In the genomic region with DNA sequence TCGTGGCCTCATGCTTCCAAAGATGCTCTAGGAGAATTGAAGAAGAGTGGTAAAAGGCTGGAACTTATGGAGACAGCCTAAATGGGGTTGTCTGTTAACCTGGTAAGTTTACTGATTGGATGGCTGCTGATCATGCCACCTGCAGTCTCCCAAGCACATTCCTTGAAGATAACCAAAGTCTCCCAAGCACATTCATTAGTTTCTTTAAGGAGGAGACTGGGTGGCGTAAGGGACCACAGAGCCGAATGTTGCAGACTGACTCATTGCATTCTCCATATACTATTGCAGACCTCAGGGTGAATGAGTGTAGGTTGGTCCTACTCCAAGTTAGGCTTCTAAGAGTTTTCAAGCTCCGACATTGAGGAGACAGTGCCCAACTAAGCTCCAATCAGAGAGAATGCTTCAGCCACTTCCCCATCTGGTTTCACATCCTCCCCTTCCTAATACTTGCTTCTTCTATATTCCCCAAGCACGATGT, we compare ENCODE assay signal across 23 cellular contexts. TPM values are rescaled to one million over a fixed set of nuclear protein-coding genes. Genes with fewer than 3 reads are reported as not detected.
DNase-seq lines count a peak whose midpoint lies in the region; ATAC-seq, FAIRE-seq and TF ChIP-seq lines count a peak whose summit lies in the region.
"Had no signal": no experiment of that assay in that cellular context is flagged by ENCODE, and none has a peak within 500 bp of the region (broad histone marks: within the 10 kb centered on the region; RNA-seq: fewer than 3 reads in every experiment).

Gene IGFL3, minus strand, starts transcription at position 51 of the 478 bp plus-strand sequence. Its CDS starts 39 bp downstream, at position 12.

- H3K9ac ChIP-seq in kidney (ENCODE audit: low read length in 2 of 2): no peak within 1 kb of the TSS

- FAIRE-seq in bronchial epithelial cell (lab: Jason Lieb, UNC): peak; percentile 88
- FAIRE-seq in kidney (lab: Jason Lieb, UNC): no peak

- H3K4me3 ChIP-seq in bronchial epithelial cell (ENCODE audit: low read depth, low read length) (no peak within 1 kb of the TSS), gastroesophageal sphincter (no peak within 1 kb of the TSS), kidney (ENCODE audit: low read length in 2 of 2) (no peak within 1 kb of the TSS), mucosa of descending colon (no peak within 1 kb of the TSS)
- H3K4me3 ChIP-seq: esophagus squamous epithelium, left lung, thyroid gland had no signal

- no peak for ATAC-seq in gastroesophageal sphincter
- ATAC-seq in mucosa of descending colon: no peak
- ATAC-seq: activated T-cell treated with anti-CD3 and anti-CD28 coated beads, Interleukin-2, amount 50 U/mL, for 72 hours; left lung; natural killer cell treated with Interleukin-12 subunit alpha and Interleukin-12 subunit beta and Interleukin-15 and Interleukin-18, amount 100 ng/mL, for 72 hours had no signal

- H3K4me1 ChIP-seq in gastroesophageal sphincter: no peaks in the 10 kb centered on the region
- no peaks in the 10 kb centered on the region for H3K4me1 ChIP-seq in kidney (ENCODE audit: control insufficient read depth in 1 of 2, insufficient read depth in 1 of 2, low read depth in 1 of 2, low read length in 2 of 2)
- no peaks in the 10 kb centered on the region for H3K4me1 ChIP-seq in mucosa of descending colon (ENCODE audit: low read depth)
- H3K4me1 ChIP-seq: esophagus squamous epithelium, left lung, thyroid gland had no signal

- 84 to 89% methylated on average over 3 to 4 of the region's 5 CpGs for WGBS in gastroesophageal sphincter (ENCODE audit: low coverage in 1 of 2), 2 donors

- no peak for TF ChIP-seq POLR2A in gastroesophageal sphincter (IDR thresholded peaks at IDR 0.05)

- H3K36me3 ChIP-seq in bronchial epithelial cell (ENCODE audit: control insufficient read depth, insufficient read depth, low read length) (no peaks in the 10 kb centered on the region), gastroesophageal sphincter (no peaks in the 10 kb centered on the region), kidney (ENCODE audit: control insufficient read depth in 1 of 2, insufficient read depth in 2 of 2, low read length in 2 of 2) (no peaks in the 10 kb centered on the region), mucosa of descending colon (ENCODE audit: low read depth) (no peaks in the 10 kb centered on the region)
- H3K36me3 ChIP-seq: esophagus squamous epithelium, left lung, thyroid gland had no signal

- TF ChIP-seq EP300 in gastroesophageal sphincter (IDR thresholded peaks at IDR 0.05): no peak

- H3K9me3 ChIP-seq in gastroesophageal sphincter (peaks cover 0 to 5% (median 0%) of the 10 kb centered on the region in 3 donors), kidney (ENCODE audit: control insufficient read depth in 1 of 2, low read length in 2 of 2) (no peaks in the 10 kb centered on the region), mucosa of descending colon (no peaks in the 10 kb centered on the region)
- H3K9me3 ChIP-seq: esophagus squamous epithelium, left lung, thyroid gland had no signal

- intact Hi-C loops in kidney (cut with DNase I) (no loop called here), mucosa of descending colon (cut with DNase I, micrococcal nuclease) (no loop called here)

- DNase-seq in EL (peak; percentile 30), NCI-H226 (peak; percentile 80), bronchial epithelial cell (ENCODE audit: low read depth) (peak; percentile 21), midbrain (lab: John Stamatoyannopoulos, UW) (peak; percentile 4), kidney (no peak), mucosa of descending colon (no peak), NCI-H526 treated with DMSO at 0.1 percent for 48 hours (lab: John Stamatoyannopoulos, UW) (no peak)
- DNase-seq: activated CD4-positive, alpha-beta T cell treated with anti-CD3 and anti-CD28 coated beads, Interleukin-2, amount 50 U/mL, for 48 hours; activated T-cell treated with anti-CD3 and anti-CD28 coated beads, Interleukin-2, amount 50 U/mL, for 72 hours; dermis blood vessel endothelial cell; esophagus squamous epithelium; hippocampal formation; left lung; NCI-H2171 treated with DMSO at 0.1 percent for 48 hours; NK-92 treated with Interleukin-12 subunit alpha and Interleukin-12 subunit beta, amount 100 ng/mL, for 24 hours; SHP77 treated with DMSO at 0.1 percent for 48 hours; stimulated activated CD4-positive, alpha-beta T cell treated with anti-CD3 and anti-CD28 coated beads, Interleukin-2, amount 100 ng/mL, for 48 hours; stimulated activated CD8-positive, alpha-beta memory T cell treated with anti-CD3 and anti-CD28 coated beads, Interleukin-4, amount 100 ng/mL, for 48 hours; thyroid gland had no signal

- H3K27ac ChIP-seq in gastroesophageal sphincter: no peak within 1 kb of the TSS
- H3K27ac ChIP-seq in kidney (ENCODE audit: low read depth in 2 of 2, low read length in 2 of 2): no peak within 1 kb of the TSS
- H3K27ac ChIP-seq: esophagus squamous epithelium, left lung, thyroid gland had no signal

- no peak for TF ChIP-seq CTCF in bronchial epithelial cell (IDR thresholded peaks at IDR 0.05; ENCODE audit: insufficient read depth, low read length, severe bottlenecking)
- no peak for TF ChIP-seq CTCF in gastroesophageal sphincter (IDR thresholded peaks at IDR 0.05)
- TF ChIP-seq CTCF in kidney (IDR thresholded peaks at IDR 0.05; ENCODE audit: borderline replicate concordance, extremely low read depth, insufficient read depth): no peak
- no peak for TF ChIP-seq CTCF in mucosa of descending colon (IDR thresholded peaks at IDR 0.05)

- H3K27me3 ChIP-seq in bronchial epithelial cell (ENCODE audit: control insufficient read depth, insufficient read depth, low read length): no peaks in the 10 kb centered on the region
- H3K27me3 ChIP-seq in gastroesophageal sphincter: peaks cover 39% of the 10 kb centered on the region
- H3K27me3 ChIP-seq: thyroid gland had no signal

RNA-seq across cellular contexts. Expression of gene IGFL3, which starts in this region (rescaled TPM):
- total RNA-seq in bronchial epithelial cell: not detected in 2 replicates
- not detected for total RNA-seq in gastroesophageal sphincter
- total RNA-seq in kidney: not detected
- polyA plus RNA-seq in kidney (ENCODE audit: insufficient read depth, low read depth, low replicate concordance): not detected
- total RNA-seq in mucosa of descending colon: not detected
- total RNA-seq: activated T-cell treated with anti-CD3 and anti-CD28 coated beads, Interleukin-2, amount 50 U/mL, for 72 hours; dermis blood vessel endothelial cell; esophagus squamous epithelium; left lung; natural killer cell treated with Interleukin-12 subunit alpha and Interleukin-12 subunit beta and Interleukin-15 and Interleukin-18, amount 100 ng/mL, for 72 hours; thyroid gland had no signal
- polyA plus RNA-seq: adipose tissue, IgD-negative memory B cell had no signal

Comparison
In these comparisons a context has a peak if more than half of its experiments do, and no peak if none do; other contexts are left out.
1. Peak in DNase-seq in bronchial epithelial cell; RNA of the gene not detected or under 1 TPM.
2. DNase-seq: peak in EL (single experiment), NCI-H226 (single experiment) and midbrain (single experiment); none in kidney (single experiment), mucosa of descending colon (0 of 3) and NCI-H526 treated with DMSO at 0.1 percent for 48 hours (single experiment).